ENCODE assay signal across 1 cellular context in the genomic region with DNA sequence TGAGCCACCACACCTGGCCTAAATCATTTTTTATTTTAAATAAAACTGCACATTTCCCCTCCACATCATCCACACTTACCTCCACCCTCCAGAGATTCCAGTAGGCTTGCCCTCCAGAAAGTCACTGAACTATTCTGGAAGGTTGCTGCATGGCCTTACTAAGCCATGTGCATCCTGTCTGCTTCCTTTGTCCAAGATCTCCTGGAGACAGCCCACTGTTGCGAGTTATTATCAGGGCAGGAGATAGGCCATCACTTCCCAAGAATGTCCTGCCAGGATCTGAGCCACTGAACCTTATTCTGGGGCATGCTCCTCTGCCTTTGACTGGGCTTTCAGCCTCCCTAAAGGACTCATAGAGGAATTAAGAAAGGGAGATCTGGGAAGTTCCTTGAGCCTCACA.
TF ChIP-seq lines count a peak whose summit lies in the region.

No MANE protein-coding gene starts in this region.

TF ChIP-seq in endothelial cell of umbilical vein, 7 proteins besides CTCF, POLR2A, EP300 and RAD21:
- TF ChIP-seq FOS (IDR thresholded peaks at IDR 0.05; ENCODE audit: borderline replicate concordance, insufficient read depth, low read length) (no peak), POLR2AphosphoS5 (IDR thresholded peaks at IDR 0.05; ENCODE audit: insufficient read depth, low read depth, low read length) (no peak), EZH2 (IDR thresholded peaks at IDR 0.05; ENCODE audit: borderline replicate concordance, low read depth, low read length, severe bottlenecking) (no peak), MAX (IDR thresholded peaks at IDR 0.05; ENCODE audit: insufficient read depth, insufficient read length) (no peak), GATA2 (IDR thresholded peaks at IDR 0.05; ENCODE audit: insufficient read depth, insufficient read length, low read depth, low read length) (peak; percentile 20)
